Comparison of ENCODE assay signal across 16 cellular contexts in the genomic region with DNA sequence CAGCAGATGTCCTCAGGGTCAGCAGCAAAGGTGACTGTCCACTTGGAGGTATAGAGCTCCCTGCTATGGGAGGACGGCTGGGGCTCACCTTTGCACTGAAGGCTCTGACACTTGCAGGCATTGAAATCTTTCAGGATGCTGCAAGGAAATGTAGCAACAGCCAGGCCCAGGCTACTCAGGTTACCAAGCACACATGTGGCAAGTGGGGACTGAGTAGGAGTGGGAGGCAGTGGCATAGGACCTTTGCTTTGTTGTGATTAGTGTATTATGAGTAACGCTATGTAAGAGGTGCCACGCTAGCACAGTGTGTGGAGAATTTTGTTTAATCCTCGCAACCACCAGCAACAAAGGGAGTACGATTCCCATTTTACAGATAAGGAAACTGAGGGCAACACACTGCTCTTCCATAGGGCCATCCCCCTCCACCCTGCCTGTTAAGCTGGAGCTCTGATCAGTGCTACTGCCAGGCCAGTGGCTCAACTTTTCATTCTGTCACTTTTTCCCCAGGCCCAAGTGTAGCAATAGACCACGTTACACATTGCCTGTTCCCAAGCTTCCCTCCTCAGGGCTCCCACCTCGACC. TPM values are rescaled to one million over a fixed set of nuclear protein-coding genes. Genes with fewer than 3 reads are reported as not detected.
DNase-seq lines count a peak whose midpoint lies in the region; ATAC-seq and TF ChIP-seq lines count a peak whose summit lies in the region.
"Had no signal": no experiment of that assay in that cellular context is flagged by ENCODE, and none has a peak within 500 bp of the region (broad histone marks: within the 10 kb centered on the region; RNA-seq: fewer than 3 reads in every experiment).

No MANE protein-coding gene starts in this region.

- POLR2A ChIA-PET in T-cell (lab: Charles Lee) = interaction anchor here in 1 of 2 donors (0.6 kb wide), 1 partner anchor 37 kb away, joined by 6 read pairs; no protein-coding TSS in a partner anchor

- intact Hi-C loops in Right ventricle myocardium superior (cut with DNase I) = no loop called here

- peak overlapping the region; percentile 28 to 48 for H3K27ac Mint-ChIP-seq in T-cell
- H3K27ac Mint-ChIP-seq in endodermal cell = peak overlapping the region; percentile 59
- H3K27ac Mint-ChIP-seq: IgD-negative memory B cell had no signal

- CTCF ChIA-PET in T-cell (lab: Charles Lee) = interaction anchor here in 1 of 2 donors (0.5 kb wide), 1 partner anchor 42 kb away, joined by 4 read pairs; no protein-coding TSS in a partner anchor

- WGBS in endodermal cell (ENCODE audit: insufficient coverage in 1 of 2, insufficient read length in 1 of 2), 2 experiments = 91 to 94% methylated on average over 6 to 7 of the region's 7 CpGs

- peaks cover 65% of the 10 kb centered on the region for H3K36me3 ChIP-seq in right atrium auricular region
- peaks cover 97% of the 10 kb centered on the region for H3K36me3 ChIP-seq in endodermal cell (ENCODE audit: control insufficient read depth, insufficient read depth, low read length)

- H3K4me3 Mint-ChIP-seq in T-cell (no peak overlapping the region), endodermal cell (no peak overlapping the region)
- H3K4me3 Mint-ChIP-seq: B cell, IgD-negative memory B cell had no signal

- H3K4me3 ChIP-seq in right atrium auricular region (no peak overlapping the region), endodermal cell (ENCODE audit: low read length) (no peak overlapping the region)

- DNase-seq in Right ventricle myocardium superior = peak; percentile 5
- no peak for DNase-seq in right atrium auricular region (ENCODE audit: low spot score)
- no peak for DNase-seq in T-cell
- DNase-seq in endodermal cell = no peak
- DNase-seq: MV-4-11, NCI-H1436, NCI-H2081, NCI-H446, NCI-H748 treated with DMSO at 0.1 percent for 48 hours, PC-3 had no signal

- no peak overlapping the region for H3K27ac ChIP-seq in right atrium auricular region
- no peak overlapping the region for H3K27ac ChIP-seq in endodermal cell (ENCODE audit: low read depth, low read length)
- H3K27ac ChIP-seq in temporal lobe (ENCODE audit: low read depth, low read length) = peak overlapping the region; percentile 9

- no peak overlapping the region for H3K9ac ChIP-seq in endodermal cell (ENCODE audit: extremely low read depth, low read length, poor library complexity, severe bottlenecking)

- no peak for ATAC-seq in Right ventricle myocardium superior (ENCODE audit: poor library complexity)
- no peak for ATAC-seq in T-cell (replicated peaks in 1 of 4)
- ATAC-seq in HG03439 (IDR thresholded peaks at IDR 0.05; ENCODE audit: unreplicated experiment) = no peak
- ATAC-seq in GM21786 (IDR thresholded peaks at IDR 0.05; ENCODE audit: unreplicated experiment) = no peak
- ATAC-seq: PC-3 had no signal

- H3K27me3 ChIP-seq in right atrium auricular region (no peaks in the 10 kb centered on the region), endodermal cell (ENCODE audit: control insufficient read depth, insufficient read depth, low read length, poor library complexity, severe bottlenecking) (no peaks in the 10 kb centered on the region)

- H3K9me3 Mint-ChIP-seq in T-cell = no peaks in the 10 kb centered on the region
- no peaks in the 10 kb centered on the region for H3K9me3 Mint-ChIP-seq in endodermal cell
- H3K9me3 Mint-ChIP-seq: IgD-negative memory B cell had no signal

- H3K27me3 Mint-ChIP-seq in T-cell (no peaks in the 10 kb centered on the region), endodermal cell (ENCODE audit: insufficient read depth) (no peaks in the 10 kb centered on the region)
- H3K27me3 Mint-ChIP-seq: B cell, IgD-negative memory B cell had no signal

- H3K36me3 Mint-ChIP-seq in T-cell (peaks cover 39% of the 10 kb centered on the region), endodermal cell (ENCODE audit: low read depth) (peaks cover 85% of the 10 kb centered on the region)

- H3K4me1 ChIP-seq in right atrium auricular region (no peaks in the 10 kb centered on the region), endodermal cell (ENCODE audit: control insufficient read depth, insufficient read depth, low read length) (no peaks in the 10 kb centered on the region)

- TF ChIP-seq CTCF in right atrium auricular region (IDR thresholded peaks at IDR 0.05) = no peak
- no peak for TF ChIP-seq CTCF in endodermal cell (conservative IDR thresholded peaks at IDR 0.05)

- H3K4me1 Mint-ChIP-seq in T-cell (peaks cover 23 to 40% (median 40%) of the 10 kb centered on the region in 3 donors), endodermal cell (no peaks in the 10 kb centered on the region)

- no peaks in the 10 kb centered on the region for H3K9me3 ChIP-seq in right atrium auricular region
- no peaks in the 10 kb centered on the region for H3K9me3 ChIP-seq in endodermal cell (ENCODE audit: control insufficient read depth, low read length)

RNA-seq across cellular contexts. Expression of a gene that starts 21.2 kb away (rescaled TPM):
- total RNA-seq in Right ventricle myocardium superior (37.0 TPM), right atrium auricular region (10 to 100 TPM; 16.0 to 19.0 TPM), T-cell (100 to 1,000 TPM; 332 to 473 (median 390) TPM), endodermal cell (100 to 1,000 TPM; 194 to 232 TPM), temporal lobe (3.0 TPM)
- polyA plus RNA-seq in endodermal cell (2013, experiment 1 of 2) = 34.7 TPM
- polyA plus RNA-seq in endodermal cell (2013, experiment 2 of 2) = 38.8 TPM

RNA-seq across cellular contexts. Expression of a gene that starts 28.0 kb away (rescaled TPM):
- 0.13 TPM for total RNA-seq in Right ventricle myocardium superior
- under 1 TPM in 1 of 2 donors, not detected in 1; 0.35 TPM for total RNA-seq in right atrium auricular region
- total RNA-seq in T-cell = under 1 TPM; 0.23 to 0.63 (median 0.35) TPM
- total RNA-seq in endodermal cell = 100 to 1,000 TPM in 1 of 2 donors, 10 to 100 TPM in 1; 76.0 to 660 TPM
- polyA plus RNA-seq in endodermal cell (2013, experiment 1 of 2) = 184 TPM
- polyA plus RNA-seq in endodermal cell (2013, experiment 2 of 2) = 274 TPM
- 0.74 TPM for total RNA-seq in temporal lobe
- total RNA-seq: B cell, PC-3, SK-MEL-5 had no signal
- polyA plus RNA-seq: IgD-negative memory B cell had no signal

RNA-seq across cellular contexts. Expression of a gene that starts 51.0 kb away (rescaled TPM):
- total RNA-seq in Right ventricle myocardium superior (68.6 TPM), right atrium auricular region (10 to 100 TPM; 57.7 to 66.0 TPM), T-cell (1 to 10 TPM in 4 of 5 donors, under 1 TPM in 1; 0.98 to 5.2 (median 3.7) TPM), endodermal cell (10 to 100 TPM; 49.2 to 84.1 TPM), temporal lobe (11.1 TPM)
- 28.4 TPM for polyA plus RNA-seq in endodermal cell (2013, experiment 1 of 2)
- polyA plus RNA-seq in endodermal cell (2013, experiment 2 of 2) = 31.2 TPM

Comparison
In these comparisons a context has a peak if more than half of its experiments do, and no peak if none do; other contexts are left out.
1. RNA of a gene that starts 28.0 kb away (total RNA-seq): 76.0 to 660 TPM in endodermal cell; 0.74 TPM in temporal lobe (single experiment), 0.35 TPM in right atrium auricular region, 0.23 to 0.63 TPM in T-cell and 0.13 TPM in Right ventricle myocardium superior (single experiment); every median in the first group is over 10 times any median in the second.